ENCODE assay signal across 8 cellular contexts in genomic region chr7:155804897-155805825, GRCh38. TPM values are rescaled to one million over a fixed set of nuclear protein-coding genes. Genes with fewer than 3 reads are reported as not detected.
DNase-seq lines count a peak whose midpoint lies in the region; ATAC-seq and TF ChIP-seq lines count a peak whose summit lies in the region.

No MANE protein-coding gene starts in this region.

- no peaks in the 10 kb centered on the region for H3K36me3 ChIP-seq in DND-41 (ENCODE audit: insufficient read depth, low read length)
- no peaks in the 10 kb centered on the region for H3K36me3 ChIP-seq in HAP-1 (replicated peaks)
- H3K36me3 ChIP-seq in esophagus muscularis mucosa = no peaks in the 10 kb centered on the region
- H3K36me3 ChIP-seq in neural cell (ENCODE audit: insufficient read depth, low read length) = no peaks in the 10 kb centered on the region
- no peaks in the 10 kb centered on the region for H3K36me3 ChIP-seq in thoracic aorta

- no peaks in the 10 kb centered on the region for H3K9me2 ChIP-seq in neural cell (ENCODE audit: insufficient read depth, low read length)

- H3F3A ChIP-seq in neural cell (ENCODE audit: insufficient read depth, low read length, poor library complexity, severe bottlenecking) = no peaks in the 10 kb centered on the region

- H3K9ac ChIP-seq in DND-41 (ENCODE audit: low read depth, low read length) (no peak overlapping the region), neural cell (ENCODE audit: low read length) (peak overlapping the region; percentile 48)

- H3K4me2 ChIP-seq in DND-41 (ENCODE audit: insufficient read depth, low read length) (no peak overlapping the region), neural cell (ENCODE audit: low read length) (peak overlapping the region; percentile 60)

- H3K27ac ChIP-seq in DND-41 (ENCODE audit: low read length) (no peak overlapping the region), esophagus muscularis mucosa (replicated peaks in 1 of 4) (no peak overlapping the region), neural cell (ENCODE audit: low read length) (no peak overlapping the region), thoracic aorta (no peak overlapping the region)

- ATAC-seq in DND-41 (ENCODE audit: insufficient read depth, low read depth) (no peak), thoracic aorta (ENCODE audit: insufficient number of reproducible peaks, low FRiP score, low read depth) (no peak), HG03521 (IDR thresholded peaks at IDR 0.05; ENCODE audit: unreplicated experiment) (no peak)

- no peak for TF ChIP-seq POLR2A in esophagus muscularis mucosa (IDR thresholded peaks at IDR 0.05; ENCODE audit: low read depth)

- H3K9me3 ChIP-seq in DND-41 (ENCODE audit: insufficient read depth, low read length, severe bottlenecking) (no peaks in the 10 kb centered on the region), HAP-1 (no peaks in the 10 kb centered on the region), esophagus muscularis mucosa (no peaks in the 10 kb centered on the region), neural cell (ENCODE audit: low read length) (no peaks in the 10 kb centered on the region), thoracic aorta (no peaks in the 10 kb centered on the region)

- TF ChIP-seq EP300 in esophagus muscularis mucosa (IDR thresholded peaks at IDR 0.05) (no peak), neural cell (conservative IDR thresholded peaks at IDR 0.05; ENCODE audit: poor library complexity, severe bottlenecking) (no peak)

- H3K4me3 ChIP-seq in DND-41 (ENCODE audit: low read depth in 1 of 2, low read length in 2 of 2) (no peak overlapping the region), HAP-1 (no peak overlapping the region), esophagus muscularis mucosa (peak overlapping the region; percentile 39 to 48 (median 44)), neural cell (ENCODE audit: low read length) (peak overlapping the region; percentile 69), thoracic aorta (peak overlapping the region; percentile 60)

- peak; percentile 91 for TF ChIP-seq RAD21 in neural cell (conservative IDR thresholded peaks at IDR 0.05)

- TF ChIP-seq CTCF in DND-41 (IDR thresholded peaks at IDR 0.05; ENCODE audit: borderline replicate concordance, extremely low read depth, low read length, poor library complexity, severe bottlenecking) = peak; percentile 30
- peak in 1 of 3 experiments; percentile 65 for TF ChIP-seq CTCF in esophagus muscularis mucosa (IDR thresholded peaks at IDR 0.05)
- TF ChIP-seq CTCF in neural cell (IDR thresholded peaks at IDR 0.05; ENCODE audit: poor library complexity, severe bottlenecking) = peak; percentile 80
- no peak for TF ChIP-seq CTCF in thoracic aorta (IDR thresholded peaks at IDR 0.05)

- no peaks in the 10 kb centered on the region for H3K4me1 ChIP-seq in DND-41 (ENCODE audit: insufficient read depth, low read length)
- peaks cover 8% of the 10 kb centered on the region for H3K4me1 ChIP-seq in HAP-1
- H3K4me1 ChIP-seq in esophagus muscularis mucosa = peaks cover 36 to 76% (median 66%) of the 10 kb centered on the region in 4 donors
- H3K4me1 ChIP-seq in thoracic aorta (ENCODE audit: control insufficient read depth in 1 of 2, low read depth in 2 of 2) = peaks cover 26 to 54% of the 10 kb centered on the region in 2 donors

- intact Hi-C loops in esophagus muscularis mucosa (cut with DNase I) = no loop called here

- no peaks in the 10 kb centered on the region for H3K79me2 ChIP-seq in DND-41 (ENCODE audit: insufficient read depth, low read length)
- no peaks in the 10 kb centered on the region for H3K79me2 ChIP-seq in neural cell (replicated peaks; ENCODE audit: insufficient read depth, low read length)

- in situ Hi-C loops in HAP-1 (cut with MboI; ENCODE audit: low sequenced_read_pairs) = loop anchor here (25.0 kb wide), 2 partner anchors 357 to 1007 kb away; no protein-coding TSS in a partner anchor

- peaks cover 5% of the 10 kb centered on the region; the same call in 1 of the 2 replicates for H4K20me1 ChIP-seq in DND-41 (ENCODE audit: insufficient read depth, low read length)
- H4K20me1 ChIP-seq in neural cell (ENCODE audit: insufficient read depth) = no peaks in the 10 kb centered on the region

- DNase-seq in DND-41 (no peak), HAP-1 (ENCODE audit: low spot score in 2 of 2) (peak; percentile 65 to 89), NCI-H2227 (lab: John Stamatoyannopoulos, UW; ENCODE audit: unreplicated experiment) (peak; percentile 80), esophagus muscularis mucosa (ENCODE audit: extremely low spot score) (no peak), thoracic aorta (ENCODE audit: low spot score) (no peak)
- peak; percentile 57 for DNase-seq in activated T-cell treated with anti-CD3 and anti-CD28 coated beads, Interleukin-2, amount 50 U/mL, for 1 hour

- H2AFZ ChIP-seq in DND-41 (ENCODE audit: low read depth, low read length) (no peak overlapping the region), neural cell (ENCODE audit: low read depth, low read length) (no peak overlapping the region)

- H3K27me3 ChIP-seq in DND-41 (ENCODE audit: insufficient read depth, low read length, poor library complexity) (peaks cover 9% of the 10 kb centered on the region), HAP-1 (ENCODE audit: low read depth) (no peaks in the 10 kb centered on the region), esophagus muscularis mucosa (peaks cover 6 to 98% (median 79%) of the 10 kb centered on the region in 4 donors), neural cell (ENCODE audit: insufficient read depth, low read depth, low read length) (peaks cover 98% of the 10 kb centered on the region), thoracic aorta (replicated peaks; ENCODE audit: insufficient read depth) (peaks cover 6% of the 10 kb centered on the region)

- under 1% methylated on average over 31 of the region's 91 CpGs for WGBS in esophagus muscularis mucosa

TF ChIP-seq in neural cell, 6 proteins besides CTCF, POLR2A, EP300 and RAD21:
- peak; percentile 90 for TF ChIP-seq SMC3 (conservative IDR thresholded peaks at IDR 0.05; ENCODE audit: poor library complexity)
- TF ChIP-seq REST (IDR thresholded peaks at IDR 0.05; ENCODE audit: borderline replicate concordance) = no peak
- no peak for TF ChIP-seq POLR2AphosphoS5 (IDR thresholded peaks at IDR 0.05)
- no peak for TF ChIP-seq TAF1 (IDR thresholded peaks at IDR 0.05; ENCODE audit: low read depth)
- no peak for TF ChIP-seq EZH2 (IDR thresholded peaks at IDR 0.05; ENCODE audit: borderline replicate concordance, insufficient read depth, low read length, poor library complexity, severe bottlenecking)
- TF ChIP-seq MXI1 (conservative IDR thresholded peaks at IDR 0.05; ENCODE audit: poor library complexity, severe bottlenecking) = peak; percentile 41

RNA-seq across cellular contexts. Expression of gene SHH, which starts 7.1 kb away (rescaled TPM):
- not detected for total RNA-seq in esophagus muscularis mucosa
- 1.2 and 1.5 TPM in 2 replicates for polyA plus RNA-seq in neural cell
- polyA minus RNA-seq in neural cell = 1.7 and 2.0 TPM in 2 replicates
- under 1 TPM in 1 of 2 donors, not detected in 1; 0.28 TPM for total RNA-seq in thoracic aorta

Comparison
In these comparisons a context has a peak if more than half of its experiments do, and no peak if none do; other contexts are left out.
1. DNase-seq: peak in HAP-1 (2 of 2), NCI-H2227 (single experiment) and activated T-cell treated with anti-CD3 and anti-CD28 coated beads, Interleukin-2, amount 50 U/mL, for 1 hour (single experiment); none in DND-41 (single experiment), esophagus muscularis mucosa (single experiment) and thoracic aorta (single experiment).
2. H3K4me3 ChIP-seq: peak in esophagus muscularis mucosa (4 of 4), neural cell (single experiment) and thoracic aorta (single experiment); none in DND-41 (0 of 2) and HAP-1 (single experiment).